36 cellular contexts compared by ENCODE assay signal in genomic region chr20:14637441-14637840, GRCh38.
"Had no signal": no experiment of that assay in that cellular context is flagged by ENCODE, and none has a peak within 500 bp of the region (broad histone marks: within the 10 kb centered on the region; RNA-seq: fewer than 3 reads in every experiment).

No MANE protein-coding gene starts in this region.

- DNase-seq: activated effector memory CD4-positive, alpha-beta T cell treated with anti-CD3 and anti-CD28 coated beads, Interleukin-2, amount 50 U/mL, for 16 hours; activated effector memory CD4-positive, alpha-beta T cell treated with Interleukin-2 at 50 U/mL for 16 hours; activated gamma-delta T cell; activated gamma-delta T cell treated with Interleukin-2 at 50 U/mL for 16 hours; activated naive CD4-positive, alpha-beta T cell; activated naive CD4-positive, alpha-beta T cell treated with anti-CD3 and anti-CD28 coated beads for 36 hours; activated naive CD4-positive, alpha-beta T cell treated with anti-CD3 and anti-CD28 coated beads, Interleukin-2, amount 10 ng/mL, durations not matched to agents 7 days and 5 days; activated naive CD4-positive, alpha-beta T cell treated with anti-CD3 and anti-CD28 coated beads, Interleukin-2, amount 50 U/mL, for 16 hours; activated naive CD4-positive, alpha-beta T cell treated with Interleukin-2 at 50 U/mL for 16 hours; activated naive CD8-positive, alpha-beta T cell treated with anti-CD3 and anti-CD28 coated beads for 36 hours; activated naive CD8-positive, alpha-beta T cell treated with anti-CD3 and anti-CD28 coated beads, Interleukin-2, amount 10 ng/mL, durations not matched to agents 7 days and 5 days; activated naive CD8-positive, alpha-beta T cell treated with anti-CD3 and anti-CD28 coated beads, Interleukin-2, amount 50 U/mL, for 24 hours; activated T-cell treated with anti-CD3 and anti-CD28 coated beads, Interleukin-2, amount 50 U/mL, for 1 hour; activated T-cell treated with anti-CD3 and anti-CD28 coated beads, Interleukin-2, amount 50 U/mL, for 24 hours; activated T-cell treated with anti-CD3 and anti-CD28 coated beads, Interleukin-2, amount 50 U/mL, for 4 hours; activated T-cell treated with anti-CD3 and anti-CD28 coated beads, Interleukin-2, amount 50 U/mL, for 48 hours; activated T-cell treated with anti-CD3 and anti-CD28 coated beads, Interleukin-2, amount 50 U/mL, for 72 hours; adrenal gland; amniotic stem cell; amygdala; anterior cingulate cortex; aorta; body of pancreas; brain microvascular endothelial cell; central memory CD4-positive, alpha-beta T cell had no signal

- H3K4me3 ChIP-seq: adrenal gland, ascending aorta, body of pancreas, breast epithelium, cardiac muscle cell had no signal

- H3K27ac ChIP-seq: adrenal gland, ascending aorta, body of pancreas, brain microvascular endothelial cell, breast epithelium, cardiac muscle cell had no signal

- H3K36me3 Mint-ChIP-seq: activated naive CD4-positive, alpha-beta T cell treated with anti-CD3 and anti-CD28 coated beads, Interleukin-2, amount 10 ng/mL, durations not matched to agents 7 days and 5 days; activated naive CD4-positive, alpha-beta T cell treated with anti-CD3 and anti-CD28 coated beads, Interleukin-2, amount 50 U/mL, for 24 hours; activated naive CD4-positive, alpha-beta T cell treated with anti-CD3 and anti-CD28 coated beads, Interleukin-2, amount 50 U/mL, for 72 hours; activated naive CD8-positive, alpha-beta T cell; activated naive CD8-positive, alpha-beta T cell treated with anti-CD3 and anti-CD28 coated beads for 36 hours; activated naive CD8-positive, alpha-beta T cell treated with anti-CD3 and anti-CD28 coated beads, Interleukin-2, amount 10 ng/mL, durations not matched to agents 7 days and 5 days had no signal

- H3K9me3 ChIP-seq: adrenal gland, body of pancreas had no signal

- H3K36me3 ChIP-seq: adrenal gland, ascending aorta, brain microvascular endothelial cell, breast epithelium, cardiac muscle cell had no signal

- H3K27me3 Mint-ChIP-seq: activated naive CD4-positive, alpha-beta T cell treated with anti-CD3 and anti-CD28 coated beads, Interleukin-2, amount 10 ng/mL, durations not matched to agents 7 days and 5 days; activated naive CD4-positive, alpha-beta T cell treated with anti-CD3 and anti-CD28 coated beads, Interleukin-2, amount 50 U/mL, for 24 hours; activated naive CD8-positive, alpha-beta T cell; activated naive CD8-positive, alpha-beta T cell treated with anti-CD3 and anti-CD28 coated beads for 36 hours; activated naive CD8-positive, alpha-beta T cell treated with anti-CD3 and anti-CD28 coated beads, Interleukin-2, amount 10 ng/mL, durations not matched to agents 7 days and 5 days; activated naive CD8-positive, alpha-beta T cell treated with anti-CD3 and anti-CD28 coated beads, Interleukin-2, amount 50 U/mL, for 24 hours; activated T-cell treated with anti-CD3 and anti-CD28 coated beads, Interleukin-2, amount 50 U/mL, for 24 hours; activated T-helper 17 cell treated with anti-CD3 and anti-CD28 coated beads, Interleukin-2, amount 50 U/mL, for 72 hours; central memory CD8-positive, alpha-beta T cell had no signal

- H3K27ac Mint-ChIP-seq: activated naive CD4-positive, alpha-beta T cell treated with anti-CD3 and anti-CD28 coated beads for 36 hours; activated naive CD4-positive, alpha-beta T cell treated with anti-CD3 and anti-CD28 coated beads, Interleukin-2, amount 10 ng/mL, durations not matched to agents 7 days and 5 days; activated naive CD4-positive, alpha-beta T cell treated with anti-CD3 and anti-CD28 coated beads, Interleukin-2, amount 50 U/mL, for 24 hours; activated naive CD4-positive, alpha-beta T cell treated with anti-CD3 and anti-CD28 coated beads, Interleukin-2, amount 50 U/mL, for 72 hours; activated naive CD8-positive, alpha-beta T cell; activated naive CD8-positive, alpha-beta T cell treated with anti-CD3 and anti-CD28 coated beads for 36 hours; activated naive CD8-positive, alpha-beta T cell treated with anti-CD3 and anti-CD28 coated beads, Interleukin-2, amount 10 ng/mL, durations not matched to agents 7 days and 5 days; activated naive CD8-positive, alpha-beta T cell treated with anti-CD3 and anti-CD28 coated beads, Interleukin-2, amount 50 U/mL, for 24 hours; activated T-cell treated with anti-CD3 and anti-CD28 coated beads, Interleukin-2, amount 50 U/mL, for 24 hours; activated T-cell treated with anti-CD3 and anti-CD28 coated beads, Interleukin-2, amount 50 U/mL, for 72 hours; activated T-helper 1 cell treated with anti-CD3 and anti-CD28 coated beads, Interleukin-12 subunit alpha, Interleukin-12 subunit beta, Interleukin-2, Interleukin-4 antibody, amounts not matched to agents 30 ng/mL and 10 ng/mL and 1 ng/mL, durations not matched to agents 14 hours and 24 hours and 36 hours; activated T-helper 17 cell treated with anti-CD3 and anti-CD28 coated beads, Interleukin-2, amount 50 U/mL, for 72 hours; activated T-helper 2 cell treated with anti-CD3 and anti-CD28 coated beads, Interferon-gamma antibody, Interleukin-2, Interleukin-4, amounts not matched to agents 10 μg/mL and 5 μg/mL and 100 μg/mL, durations not matched to agents 14 hours and 24 hours and 36 hours; brain had no signal

- ATAC-seq: activated naive CD4-positive, alpha-beta T cell treated with anti-CD3 and anti-CD28 coated beads, Interleukin-2, amount 50 U/mL, for 72 hours; activated naive CD8-positive, alpha-beta T cell treated with anti-CD3 and anti-CD28 coated beads, Interleukin-2, amount 50 U/mL, for 24 hours; activated T-cell treated with anti-CD3 and anti-CD28 coated beads, Interleukin-2, amount 50 U/mL, for 4 hours; activated T-cell treated with anti-CD3 and anti-CD28 coated beads, Interleukin-2, amount 50 U/mL, for 72 hours; activated T-helper 17 cell treated with anti-CD3 and anti-CD28 coated beads, Interleukin-2, amount 50 U/mL, for 72 hours; body of pancreas had no signal

- H3K27me3 ChIP-seq: adrenal gland, ascending aorta, body of pancreas, brain microvascular endothelial cell, breast epithelium, cardiac muscle cell had no signal

- H3K4me1 ChIP-seq: adrenal gland, ascending aorta, body of pancreas, breast epithelium had no signal

- H3K4me3 Mint-ChIP-seq: activated naive CD4-positive, alpha-beta T cell treated with anti-CD3 and anti-CD28 coated beads for 36 hours; activated naive CD4-positive, alpha-beta T cell treated with anti-CD3 and anti-CD28 coated beads, Interleukin-2, amount 10 ng/mL, durations not matched to agents 7 days and 5 days; activated naive CD4-positive, alpha-beta T cell treated with anti-CD3 and anti-CD28 coated beads, Interleukin-2, amount 50 U/mL, for 24 hours; activated naive CD8-positive, alpha-beta T cell; activated naive CD8-positive, alpha-beta T cell treated with anti-CD3 and anti-CD28 coated beads for 36 hours; activated naive CD8-positive, alpha-beta T cell treated with anti-CD3 and anti-CD28 coated beads, Interleukin-2, amount 10 ng/mL, durations not matched to agents 7 days and 5 days; activated naive CD8-positive, alpha-beta T cell treated with anti-CD3 and anti-CD28 coated beads, Interleukin-2, amount 50 U/mL, for 24 hours; activated T-cell treated with anti-CD3 and anti-CD28 coated beads, Interleukin-2, amount 50 U/mL, for 24 hours; activated T-cell treated with anti-CD3 and anti-CD28 coated beads, Interleukin-2, amount 50 U/mL, for 4 hours; activated T-cell treated with anti-CD3 and anti-CD28 coated beads, Interleukin-2, amount 50 U/mL, for 72 hours; activated T-helper 1 cell treated with anti-CD3 and anti-CD28 coated beads, Interleukin-12 subunit alpha, Interleukin-12 subunit beta, Interleukin-2, Interleukin-4 antibody, amounts not matched to agents 30 ng/mL and 10 ng/mL and 1 ng/mL, durations not matched to agents 14 hours and 24 hours and 36 hours; activated T-helper 17 cell treated with anti-CD3 and anti-CD28 coated beads, Interleukin-2, amount 50 U/mL, for 72 hours; brain; central memory CD8-positive, alpha-beta T cell had no signal

- H3K4me1 Mint-ChIP-seq: activated naive CD4-positive, alpha-beta T cell treated with anti-CD3 and anti-CD28 coated beads, Interleukin-2, amount 10 ng/mL, durations not matched to agents 7 days and 5 days; activated naive CD4-positive, alpha-beta T cell treated with anti-CD3 and anti-CD28 coated beads, Interleukin-2, amount 50 U/mL, for 24 hours; activated naive CD8-positive, alpha-beta T cell treated with anti-CD3 and anti-CD28 coated beads for 36 hours; activated naive CD8-positive, alpha-beta T cell treated with anti-CD3 and anti-CD28 coated beads, Interleukin-2, amount 10 ng/mL, durations not matched to agents 7 days and 5 days; activated naive CD8-positive, alpha-beta T cell treated with anti-CD3 and anti-CD28 coated beads, Interleukin-2, amount 50 U/mL, for 24 hours; activated T-helper 17 cell treated with anti-CD3 and anti-CD28 coated beads, Interleukin-2, amount 50 U/mL, for 72 hours; brain; central memory CD8-positive, alpha-beta T cell had no signal
